8 cellular contexts compared by ENCODE assay signal in genomic region chr12:49537231-49537708, GRCh38. TPM values are rescaled to one million over a fixed set of nuclear protein-coding genes. Genes with fewer than 3 reads are reported as not detected.
A peak's percentile ranks its signal among the peaks of the same experiment; 100 is the strongest.
DNase-seq lines count a peak whose midpoint lies in the region; ATAC-seq, FAIRE-seq and TF ChIP-seq lines count a peak whose summit lies in the region.

No MANE protein-coding gene starts in this region.

- POLR2A ChIA-PET in HEK293 (lab: Yijun Ruan, JAX) (interaction anchor here (0.7 to 1.3 kb wide), 3 partner anchors 16 to 186 kb away, joined by 3 to 7 read pairs (median 4); no protein-coding TSS in a partner anchor), GM12878 (lab: Charles Lee) (interaction anchor here (0.5 to 0.7 kb wide), 4 partner anchors 30 to 1032 kb away, joined by 3 to 6 read pairs (median 4); no protein-coding TSS in a partner anchor)

- H3K36me3 ChIP-seq in ACC112 (ENCODE audit: insufficient read depth, low read length) (no peaks in the 10 kb centered on the region), HEK293 (ENCODE audit: control insufficient read depth in 2 of 2, insufficient read depth in 1 of 2, low read length in 2 of 2) (no peaks in the 10 kb centered on the region), GM12878 (ENCODE audit: control insufficient read depth in 2 of 2, insufficient read depth in 2 of 2, low read length in 1 of 2) (no peaks in the 10 kb centered on the region), mucosa of rectum (ENCODE audit: control insufficient read depth in 2 of 2, insufficient read depth in 2 of 2, low read length in 2 of 2) (no peaks in the 10 kb centered on the region)

- H3K79me2 ChIP-seq in ACC112 (ENCODE audit: control insufficient read depth, insufficient read depth, low read length, unreplicated experiment) (no peaks in the 10 kb centered on the region), GM12878 (ENCODE audit: control insufficient read depth, insufficient read depth, low read length) (no peaks in the 10 kb centered on the region)

- H3K4me3 ChIP-seq in ACC112 (ENCODE audit: low read depth, low read length) (peak overlapping the region; percentile 72), HEK293 (ENCODE audit: low read depth, low read length) (no peak overlapping the region), GM12878 (peak overlapping the region; percentile 60; the same call in 1 of the 2 replicates), mucosa of rectum (ENCODE audit: low read length in 2 of 2) (peak overlapping the region; percentile 34 to 49)

- H2AFZ ChIP-seq in ACC112 (ENCODE audit: low read length, unreplicated experiment), result peak overlapping the region; percentile 33
- 0 out of 2 replicates have a peak overlapping the region, but pooled peaks have one; percentile 7 for H2AFZ ChIP-seq in GM12878 (ENCODE audit: control insufficient read depth, low read depth, low read length)

- TF ChIP-seq CTCF in HEK293 (tag by site-specific recombination; IDR thresholded peaks at IDR 0.05), result no peak
- TF ChIP-seq CTCF in GM12878 (IDR thresholded peaks at IDR 0.05 in 2 of 3, conservative IDR thresholded peaks at IDR 0.05 in 1 of 3; ENCODE audit: control insufficient read depth in 2 of 3, extremely low read depth in 1 of 3, insufficient read depth in 1 of 3, low read depth in 3 of 3, low read length in 3 of 3), result no peak

- in situ Hi-C loops in GM12878 (cut with MboI), result no loop called here

- peaks cover 31% of the 10 kb centered on the region for H3K27me3 ChIP-seq in ACC112 (ENCODE audit: insufficient read depth, low read length)
- peaks cover 13 to 21% of the 10 kb centered on the region in 2 experiments for H3K27me3 ChIP-seq in GM12878 (replicated peaks in 1 of 2; ENCODE audit: control insufficient read depth in 2 of 2, insufficient read depth in 2 of 2, low read length in 1 of 2)
- H3K27me3 ChIP-seq in mucosa of rectum (ENCODE audit: control insufficient read depth in 2 of 2, insufficient read depth in 2 of 2, low read length in 2 of 2), result peaks cover 26 to 34% of the 10 kb centered on the region in 2 donors

- H3K4me2 ChIP-seq in GM12878 (ENCODE audit: control insufficient read depth, insufficient read depth), result peak overlapping the region; percentile 96

- RAD21 ChIA-PET in GM12878 (lab: Charles Lee; ENCODE audit: unreplicated experiment), result interaction anchor here (1.2 kb wide), 1 partner anchor 44 kb away, joined by 5 read pairs; no protein-coding TSS in a partner anchor

- BruUV-seq in GM12878 (replicated peaks; lab: Mats Ljungman, UMichigan), result no TSS peak

- ATAC-seq in GM12878 (no peak), GM21381 (IDR thresholded peaks at IDR 0.05; ENCODE audit: unreplicated experiment) (no peak), HG02763 (IDR thresholded peaks at IDR 0.05; ENCODE audit: unreplicated experiment) (no peak)

- CTCF ChIA-PET in HEK293 (lab: Yijun Ruan, JAX) (interaction anchor here (0.6 to 1.2 kb wide), 6 partner anchors 137 to 1587 kb away, joined by 3 to 6 read pairs (median 4); partner anchors contain the start of gene TMBIM6), GM12878 (lab: Yijun Ruan, JAX) (interaction anchor here (1.2 to 1.4 kb wide), 2 partner anchors 44 to 179 kb away, joined by 5 read pairs; no protein-coding TSS in a partner anchor)

- TF ChIP-seq RAD21 in GM12878 (IDR thresholded peaks at IDR 0.05; ENCODE audit: insufficient read depth, low read depth, low read length), result no peak

- no peaks in the 10 kb centered on the region; the same call in 1 of the 2 replicates for H4K20me1 ChIP-seq in GM12878 (ENCODE audit: control insufficient read depth, insufficient read depth)

- H3K9ac ChIP-seq in GM12878 (ENCODE audit: control insufficient read depth, insufficient read depth, low read length) (no peak overlapping the region), mucosa of rectum (ENCODE audit: low read depth in 1 of 2, low read length in 2 of 2) (no peak overlapping the region)

- intact Hi-C loops in GM12878 (cut with micrococcal nuclease; ENCODE audit: unreplicated experiment), result no loop called here

- DNase-seq in GM12878 (ENCODE audit: low read depth, low spot score) (no peak), AG20443 (ENCODE audit: low spot score) (no peak), NCI-H2081 (lab: John Stamatoyannopoulos, UW) (no peak)

- H3K9me3 ChIP-seq in HEK293 (ENCODE audit: control insufficient read depth, insufficient read depth, low read depth, low read length), result no peaks in the 10 kb centered on the region
- no peaks in the 10 kb centered on the region for H3K9me3 ChIP-seq in GM12878 (replicated peaks; ENCODE audit: control insufficient read depth, insufficient read depth, low read length)
- H3K9me3 ChIP-seq in mucosa of rectum (ENCODE audit: control insufficient read depth in 2 of 2, low read length in 2 of 2), result no peaks in the 10 kb centered on the region

- H3K27ac ChIP-seq in ACC112 (ENCODE audit: low read depth, low read length) (no peak overlapping the region), HEK293 (ENCODE audit: extremely low read depth, low read depth, low read length) (no peak overlapping the region), GM12878 (ENCODE audit: control insufficient read depth, insufficient read depth) (no peak overlapping the region), mucosa of rectum (ENCODE audit: low read depth in 2 of 2, low read length in 2 of 2) (no peak overlapping the region)

- H3K4me1 ChIP-seq in ACC112 (ENCODE audit: control insufficient read depth, insufficient read depth, low read length, unreplicated experiment), result peaks cover 19% of the 10 kb centered on the region
- peaks cover 2% of the 10 kb centered on the region; the same call in 1 of the 2 replicates for H3K4me1 ChIP-seq in HEK293 (ENCODE audit: control insufficient read depth, insufficient read depth, low read length)
- peaks cover 14% of the 10 kb centered on the region for H3K4me1 ChIP-seq in GM12878 (ENCODE audit: control insufficient read depth, insufficient read depth, low read length)
- peaks cover 5 to 10% of the 10 kb centered on the region in 2 donors for H3K4me1 ChIP-seq in mucosa of rectum (ENCODE audit: control insufficient read depth in 2 of 2, insufficient read depth in 2 of 2, low read length in 2 of 2)

- WGBS in GM12878 (ENCODE audit: insufficient coverage, insufficient replicate concordance, low lambda C conversion rate, missing lambda C conversion rate), result 27% methylated on average over 10 of the region's 10 CpGs

- no peak for FAIRE-seq in GM12878 (lab: Jason Lieb, UNC)

- SMC1A ChIA-PET in GM12878 (lab: Charles Lee; ENCODE audit: uncharacterized antibody, unreplicated experiment), result interaction anchor here (1.0 kb wide), 1 partner anchor 179 kb away, joined by 4 read pairs; no protein-coding TSS in a partner anchor

- TF ChIP-seq POLR2A in GM12878 (IDR thresholded peaks at IDR 0.05; ENCODE audit: low read depth, low read length), result no peak

- TF ChIP-seq EP300 in GM12878 (IDR thresholded peaks at IDR 0.05; ENCODE audit: borderline replicate concordance in 1 of 2, control insufficient read depth in 1 of 2, low read depth in 2 of 2, low read length in 2 of 2), result no peak

TF ChIP-seq in GM12878, 131 proteins besides CTCF, POLR2A, EP300 and RAD21 (continues in another document):
- TF ChIP-seq JUNB (IDR thresholded peaks at IDR 0.05) (no peak), SMAD5 (IDR thresholded peaks at IDR 0.05; ENCODE audit: low read depth) (no peak), CHD1 (IDR thresholded peaks at IDR 0.05; ENCODE audit: low read depth, low read length) (no peak), ZNF207 (IDR thresholded peaks at IDR 0.05; ENCODE audit: borderline replicate concordance) (no peak)

RNA-seq across cellular contexts. Expression of gene KCNH3, which starts 1.6 kb away (rescaled TPM):
- 0.20 and 0.27 TPM in 2 replicates for total RNA-seq in GM12878 (2013; cell fraction: nucleolus; rRNA removed)
- total RNA-seq in GM12878 (2014; rRNA removed), result 0.11 and 0.45 TPM in 2 replicates
- total RNA-seq in GM12878 (2014; rRNA removed; fragmentation: Illumina TruSeq; extraction: Trizol), result 0.05 TPM in 1 of 2 replicates, not detected in the other
- 0.08 and 0.29 TPM in 2 replicates for total RNA-seq in GM12878 (2021)
- polyA plus RNA-seq in GM12878 (2011; ENCODE audit: low read depth), result 0.09 TPM
- 0.03 TPM in 1 of 2 replicates, not detected in the other for polyA plus RNA-seq in GM12878 (2011; rRNA removed)
- polyA plus RNA-seq in GM12878 (2011; cell fraction: cytosol; rRNA removed), result 0.06 and 0.07 TPM in 2 replicates
- polyA plus RNA-seq in GM12878 (2011; cell fraction: nucleus; rRNA removed), result 0.19 and 0.25 TPM in 2 replicates
- polyA plus RNA-seq in GM12878 (2012), result 0.32 and 0.77 TPM in 2 replicates
- polyA plus RNA-seq in GM12878 (2014; fragmentation: Illumina TruSeq; extraction: Trizol), result 0.04 TPM in 1 of 2 replicates, not detected in the other
- polyA plus RNA-seq in GM12878 (2014; fragmentation: Nextera tagmentation; extraction: Ambion mirVana), result not detected
- 0.26 and 0.49 TPM in 2 replicates for polyA plus RNA-seq in GM12878 (2014; rRNA removed)
- not detected for polyA plus RNA-seq in GM12878 (2016; fragmentation: Nextera tagmentation; extraction: Ambion mirVana)
- not detected in 2 replicates for polyA minus RNA-seq in GM12878 (2011; rRNA and poly(A)+ RNA removed)
- polyA minus RNA-seq in GM12878 (2011; cell fraction: cytosol; rRNA and poly(A)+ RNA removed), result not detected in 2 replicates
- not detected in 2 replicates for polyA minus RNA-seq in GM12878 (2011; cell fraction: nucleus; rRNA and poly(A)+ RNA removed)

RNA-seq across cellular contexts. Expression of gene MCRS1, which starts 30.7 kb away (rescaled TPM):
- total RNA-seq in GM12878 (2013; cell fraction: nucleolus; rRNA removed), result 43.5 and 50.3 TPM in 2 replicates
- total RNA-seq in GM12878 (2014; rRNA removed) (59.2 and 62.7 TPM in 2 replicates), GM12878 (2014; rRNA removed; fragmentation: Illumina TruSeq; extraction: Trizol) (45.3 and 49.5 TPM in 2 replicates), GM12878 (2021) (63.0 and 67.9 TPM in 2 replicates)
- polyA plus RNA-seq in GM12878 (2011; ENCODE audit: low read depth), result 22.4 TPM
- polyA plus RNA-seq in GM12878 (2011; rRNA removed) (26.1 and 44.8 TPM in 2 replicates), GM12878 (2014; fragmentation: Illumina TruSeq; extraction: Trizol) (17.2 and 46.9 TPM in 2 replicates), GM12878 (2014; fragmentation: Nextera tagmentation; extraction: Ambion mirVana) (10 to 100 TPM; 34.3 to 52.4 TPM), GM12878 (2014; rRNA removed) (76.7 and 78.4 TPM in 2 replicates), GM12878 (2016; fragmentation: Nextera tagmentation; extraction: Ambion mirVana) (10 to 100 TPM; 75.2 to 82.8 TPM)
- 64.1 and 90.2 TPM in 2 replicates for polyA plus RNA-seq in GM12878 (2011; cell fraction: cytosol; rRNA removed)
- 176 and 191 TPM in 2 replicates for polyA plus RNA-seq in GM12878 (2011; cell fraction: nucleus; rRNA removed)
- polyA plus RNA-seq in GM12878 (2012), result 33.5 and 39.6 TPM in 2 replicates
- polyA minus RNA-seq in GM12878 (2011; rRNA and poly(A)+ RNA removed), result 41.4 and 60.1 TPM in 2 replicates
- polyA minus RNA-seq in GM12878 (2011; cell fraction: cytosol; rRNA and poly(A)+ RNA removed), result 14.2 and 18.6 TPM in 2 replicates
- 25.0 and 43.7 TPM in 2 replicates for polyA minus RNA-seq in GM12878 (2011; cell fraction: nucleus; rRNA and poly(A)+ RNA removed)
